In genomic region chr2:100984892-100985307, GRCh38 we compare ENCODE assay signal across 8 cellular contexts. TPM values are rescaled to one million over a fixed set of nuclear protein-coding genes. Genes with fewer than 3 reads are reported as not detected.
DNase-seq lines count a peak whose midpoint lies in the region; ATAC-seq and TF ChIP-seq lines count a peak whose summit lies in the region.

No MANE protein-coding gene starts in this region.

- peak; percentile 92 for TF ChIP-seq RAD21 in HCT116 (IDR thresholded peaks at IDR 0.05; ENCODE audit: low read depth)

- no peak overlapping the region for H2AFZ ChIP-seq in HCT116 (ENCODE audit: low read depth, low read length, poor library complexity, severe bottlenecking)

- no peak overlapping the region for H3K4me2 ChIP-seq in HCT116 (ENCODE audit: low read length)

- no peaks in the 10 kb centered on the region for H3K9me3 ChIP-seq in HCT116 (ENCODE audit: control insufficient read depth in 1 of 2, insufficient read depth in 1 of 2, low read depth in 1 of 2, low read length in 2 of 2)

- CTCF ChIA-PET in HCT116 (lab: Charles Lee): interaction anchor here (0.6 to 4.2 kb wide), 3 partner anchors 12 to 375 kb away, joined by 3 to 25 read pairs (median 13); no protein-coding TSS in a partner anchor

- H4K20me1 ChIP-seq in HCT116 (ENCODE audit: insufficient read depth): no peaks in the 10 kb centered on the region

- peak; percentile 79 for DNase-seq in D341Med (ENCODE audit: low spot score)
- DNase-seq in HCT116 (ENCODE audit: low read depth, low spot score): peak; percentile 64
- DNase-seq in NCI-H345 treated with DMSO at 0.1 percent for 48 hours (lab: John Stamatoyannopoulos, UW; ENCODE audit: unreplicated experiment): peak; percentile 60
- DNase-seq in activated CD4-positive, alpha-beta T cell treated with anti-CD3 and anti-CD28 coated beads, Interleukin-2, amount 50 U/mL, for 1 hour: peak; percentile 80
- peak; percentile 87 for DNase-seq in dermis blood vessel endothelial cell
- DNase-seq in lower leg skin (ENCODE audit: low spot score in 2 of 2): peak; percentile 53 to 94
- DNase-seq in stimulated activated CD4-positive, alpha-beta T cell treated with anti-CD3 and anti-CD28 coated beads, TNF-alpha, amount 100 ng/mL, for 48 hours (ENCODE audit: low read depth in 3 of 3): peak; percentile 56 to 67 (median 60)

- H3K79me2 ChIP-seq in HCT116 (ENCODE audit: insufficient read depth, low read length): no peaks in the 10 kb centered on the region

- H3K9me2 ChIP-seq in HCT116 (ENCODE audit: insufficient read depth): no peaks in the 10 kb centered on the region

- no peaks in the 10 kb centered on the region for H3K27me3 ChIP-seq in HCT116 (ENCODE audit: insufficient read depth, low read length)

- ATAC-seq in HCT116 (peak; percentile 86), HG02763 (IDR thresholded peaks at IDR 0.05; ENCODE audit: unreplicated experiment) (no peak)

- no TSS peak for BruUV-seq in HCT116 (replicated peaks; lab: Mats Ljungman, UMichigan)

- no peak overlapping the region for H3K9ac ChIP-seq in HCT116 (ENCODE audit: low read length)

- no peaks in the 10 kb centered on the region for H3K36me3 ChIP-seq in HCT116 (ENCODE audit: control insufficient read depth in 1 of 2, insufficient read depth in 2 of 2, low read length in 2 of 2)

- H3K27ac ChIP-seq in HCT116 (ENCODE audit: low read depth, low read length): no peak overlapping the region

- RAD21 ChIA-PET in HCT116 (lab: Charles Lee; ENCODE audit: low non-redundant PET in 1 of 2, low total read pairs in 2 of 2, uncharacterized antibody in 2 of 2, unreplicated experiment in 2 of 2): interaction anchor here (0.7 to 1.0 kb wide), 3 partner anchors 254 to 378 kb away, joined by 3 to 4 read pairs (median 4); no protein-coding TSS in a partner anchor

- POLR2A ChIA-PET in HCT116 (lab: Charles Lee): no interaction called here

- peak; percentile 83 to 87 (median 85) for TF ChIP-seq CTCF in HCT116 (IDR thresholded peaks at IDR 0.05 in 2 of 3, conservative IDR thresholded peaks at IDR 0.05 in 1 of 3; ENCODE audit: borderline replicate concordance in 1 of 3, insufficient read depth in 1 of 3, low read depth in 2 of 3, low read length in 2 of 3)
- peak in 1 of 3 donors; percentile 71 for TF ChIP-seq CTCF in lower leg skin (IDR thresholded peaks at IDR 0.05)

- TF ChIP-seq POLR2A in HCT116 (IDR thresholded peaks at IDR 0.05; ENCODE audit: borderline replicate concordance, extremely low read depth, insufficient read depth, insufficient read length): no peak
- TF ChIP-seq POLR2A in lower leg skin (IDR thresholded peaks at IDR 0.05): no peak

- no peak overlapping the region for H3K4me3 ChIP-seq in HCT116 (replicated peaks in 1 of 2; ENCODE audit: low read depth in 1 of 2, low read length in 2 of 2)
- H3K4me3 ChIP-seq in lower leg skin (ENCODE audit: low read depth, poor library complexity, severe bottlenecking): no peak overlapping the region

- peaks cover 7 to 9% of the 10 kb centered on the region in 2 experiments for H3K4me1 ChIP-seq in HCT116 (ENCODE audit: control insufficient read depth in 1 of 2, insufficient read depth in 2 of 2, low read length in 2 of 2)

- 30 to 31% methylated on average over 7 of the region's 7 CpGs for WGBS in lower leg skin, 2 donors

- intact Hi-C loops in HCT116 (cut with micrococcal nuclease): loop anchor here (1.0 to 10.0 kb wide), 3 partner anchors 255 to 560 kb away; no protein-coding TSS in a partner anchor
- intact Hi-C loops in lower leg skin (cut with DNase I; ENCODE audit: low total_unique reads): loop anchor here (2.0 to 10.0 kb wide), 2 partner anchors 250 to 376 kb away; no protein-coding TSS in a partner anchor

TF ChIP-seq in HCT116, 20 proteins besides CTCF, POLR2A, EP300 and RAD21:
- no peak for TF ChIP-seq SP1 (IDR thresholded peaks at IDR 0.05; ENCODE audit: low read depth)
- TF ChIP-seq EGR1 (IDR thresholded peaks at IDR 0.05; ENCODE audit: low read depth): no peak
- no peak for TF ChIP-seq ELF1 (IDR thresholded peaks at IDR 0.05; ENCODE audit: borderline replicate concordance, low read depth)
- TF ChIP-seq SRF (IDR thresholded peaks at IDR 0.05; ENCODE audit: low read depth): no peak
- TF ChIP-seq MAX (IDR thresholded peaks at IDR 0.05): no peak
- TF ChIP-seq, protein P1, sequence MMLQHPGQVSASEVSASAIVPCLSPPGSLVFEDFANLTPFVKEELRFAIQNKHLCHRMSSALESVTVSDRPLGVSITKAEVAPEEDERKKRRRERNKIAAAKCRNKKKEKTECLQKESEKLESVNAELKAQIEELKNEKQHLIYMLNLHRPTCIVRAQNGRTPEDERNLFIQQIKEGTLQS (IDR thresholded peaks at IDR 0.05): no peak
- TF ChIP-seq JUND (IDR thresholded peaks at IDR 0.05): no peak
- no peak for TF ChIP-seq REST (IDR thresholded peaks at IDR 0.05; ENCODE audit: low read depth)
- no peak for TF ChIP-seq TCF7L2 (IDR thresholded peaks at IDR 0.05; ENCODE audit: borderline replicate concordance, extremely low read depth, insufficient read depth, insufficient read length)
- no peak for TF ChIP-seq ZNF274 (IDR thresholded peaks at IDR 0.05; ENCODE audit: low read depth, low read length)
- TF ChIP-seq, protein P2, sequence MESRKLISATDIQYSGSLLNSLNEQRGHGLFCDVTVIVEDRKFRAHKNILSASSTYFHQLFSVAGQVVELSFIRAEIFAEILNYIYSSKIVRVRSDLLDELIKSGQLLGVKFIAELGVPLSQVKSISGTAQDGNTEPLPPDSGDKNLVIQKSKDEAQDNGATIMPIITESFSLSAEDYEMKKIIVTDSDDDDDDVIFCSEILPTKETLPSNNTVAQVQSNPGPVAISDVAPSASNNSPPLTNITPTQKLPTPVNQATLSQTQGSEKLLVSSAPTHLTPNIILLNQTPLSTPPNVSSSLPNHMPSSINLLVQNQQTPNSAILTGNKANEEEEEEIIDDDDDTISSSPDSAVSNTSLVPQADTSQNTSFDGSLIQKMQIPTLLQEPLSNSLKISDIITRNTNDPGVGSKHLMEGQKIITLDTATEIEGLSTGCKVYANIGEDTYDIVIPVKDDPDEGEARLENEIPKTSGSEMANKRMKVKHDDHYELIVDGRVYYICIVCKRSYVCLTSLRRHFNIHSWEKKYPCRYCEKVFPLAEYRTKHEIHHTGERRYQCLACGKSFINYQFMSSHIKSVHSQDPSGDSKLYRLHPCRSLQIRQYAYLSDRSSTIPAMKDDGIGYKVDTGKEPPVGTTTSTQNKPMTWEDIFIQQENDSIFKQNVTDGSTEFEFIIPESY (IDR thresholded peaks at IDR 0.05; ENCODE audit: extremely low read depth, insufficient replicate concordance, low read length): no peak
TF ChIP-seq in HCT116: peak in this region for 0.

RNA-seq across cellular contexts. Expression of gene RPL31, which starts 17.2 kb away (rescaled TPM):
- total RNA-seq in HCT116 (2021; ENCODE audit: unreplicated experiment): 1,340 TPM
- 3,999 and 4,166 TPM in 2 replicates for polyA plus RNA-seq in HCT116 (2012)
- total RNA-seq in dermis blood vessel endothelial cell: 894 and 1,408 TPM in 2 replicates
- total RNA-seq in lower leg skin: 1,000 to 10,000 TPM; 1,244 to 1,827 (median 1,503) TPM
